1 cellular context compared by ENCODE assay signal in the genomic region with DNA sequence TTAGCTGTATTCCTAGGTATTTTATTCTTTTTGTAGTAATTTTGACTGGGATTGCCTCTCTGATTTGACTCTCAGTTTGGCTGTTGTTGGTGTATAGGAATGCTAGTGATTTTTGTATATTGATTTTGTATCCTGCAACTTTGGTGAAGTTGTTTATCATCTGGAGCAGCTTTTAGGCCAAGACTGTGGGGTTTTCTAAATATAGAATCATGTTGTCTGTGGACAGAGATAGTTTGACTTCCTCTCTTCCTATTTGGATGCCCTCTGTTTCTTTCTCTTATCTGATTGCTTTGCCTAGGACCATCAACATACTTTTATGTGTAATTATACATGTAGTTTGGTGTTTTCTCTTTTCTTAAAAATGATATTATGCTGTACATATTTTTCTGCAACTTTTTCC.
TF ChIP-seq lines count a peak whose summit lies in the region.

No MANE protein-coding gene starts in this region.

TF ChIP-seq in K562, 482 proteins besides CTCF, POLR2A, EP300 and RAD21 (continued from another document and continues in another):
- TF ChIP-seq, protein P1, sequence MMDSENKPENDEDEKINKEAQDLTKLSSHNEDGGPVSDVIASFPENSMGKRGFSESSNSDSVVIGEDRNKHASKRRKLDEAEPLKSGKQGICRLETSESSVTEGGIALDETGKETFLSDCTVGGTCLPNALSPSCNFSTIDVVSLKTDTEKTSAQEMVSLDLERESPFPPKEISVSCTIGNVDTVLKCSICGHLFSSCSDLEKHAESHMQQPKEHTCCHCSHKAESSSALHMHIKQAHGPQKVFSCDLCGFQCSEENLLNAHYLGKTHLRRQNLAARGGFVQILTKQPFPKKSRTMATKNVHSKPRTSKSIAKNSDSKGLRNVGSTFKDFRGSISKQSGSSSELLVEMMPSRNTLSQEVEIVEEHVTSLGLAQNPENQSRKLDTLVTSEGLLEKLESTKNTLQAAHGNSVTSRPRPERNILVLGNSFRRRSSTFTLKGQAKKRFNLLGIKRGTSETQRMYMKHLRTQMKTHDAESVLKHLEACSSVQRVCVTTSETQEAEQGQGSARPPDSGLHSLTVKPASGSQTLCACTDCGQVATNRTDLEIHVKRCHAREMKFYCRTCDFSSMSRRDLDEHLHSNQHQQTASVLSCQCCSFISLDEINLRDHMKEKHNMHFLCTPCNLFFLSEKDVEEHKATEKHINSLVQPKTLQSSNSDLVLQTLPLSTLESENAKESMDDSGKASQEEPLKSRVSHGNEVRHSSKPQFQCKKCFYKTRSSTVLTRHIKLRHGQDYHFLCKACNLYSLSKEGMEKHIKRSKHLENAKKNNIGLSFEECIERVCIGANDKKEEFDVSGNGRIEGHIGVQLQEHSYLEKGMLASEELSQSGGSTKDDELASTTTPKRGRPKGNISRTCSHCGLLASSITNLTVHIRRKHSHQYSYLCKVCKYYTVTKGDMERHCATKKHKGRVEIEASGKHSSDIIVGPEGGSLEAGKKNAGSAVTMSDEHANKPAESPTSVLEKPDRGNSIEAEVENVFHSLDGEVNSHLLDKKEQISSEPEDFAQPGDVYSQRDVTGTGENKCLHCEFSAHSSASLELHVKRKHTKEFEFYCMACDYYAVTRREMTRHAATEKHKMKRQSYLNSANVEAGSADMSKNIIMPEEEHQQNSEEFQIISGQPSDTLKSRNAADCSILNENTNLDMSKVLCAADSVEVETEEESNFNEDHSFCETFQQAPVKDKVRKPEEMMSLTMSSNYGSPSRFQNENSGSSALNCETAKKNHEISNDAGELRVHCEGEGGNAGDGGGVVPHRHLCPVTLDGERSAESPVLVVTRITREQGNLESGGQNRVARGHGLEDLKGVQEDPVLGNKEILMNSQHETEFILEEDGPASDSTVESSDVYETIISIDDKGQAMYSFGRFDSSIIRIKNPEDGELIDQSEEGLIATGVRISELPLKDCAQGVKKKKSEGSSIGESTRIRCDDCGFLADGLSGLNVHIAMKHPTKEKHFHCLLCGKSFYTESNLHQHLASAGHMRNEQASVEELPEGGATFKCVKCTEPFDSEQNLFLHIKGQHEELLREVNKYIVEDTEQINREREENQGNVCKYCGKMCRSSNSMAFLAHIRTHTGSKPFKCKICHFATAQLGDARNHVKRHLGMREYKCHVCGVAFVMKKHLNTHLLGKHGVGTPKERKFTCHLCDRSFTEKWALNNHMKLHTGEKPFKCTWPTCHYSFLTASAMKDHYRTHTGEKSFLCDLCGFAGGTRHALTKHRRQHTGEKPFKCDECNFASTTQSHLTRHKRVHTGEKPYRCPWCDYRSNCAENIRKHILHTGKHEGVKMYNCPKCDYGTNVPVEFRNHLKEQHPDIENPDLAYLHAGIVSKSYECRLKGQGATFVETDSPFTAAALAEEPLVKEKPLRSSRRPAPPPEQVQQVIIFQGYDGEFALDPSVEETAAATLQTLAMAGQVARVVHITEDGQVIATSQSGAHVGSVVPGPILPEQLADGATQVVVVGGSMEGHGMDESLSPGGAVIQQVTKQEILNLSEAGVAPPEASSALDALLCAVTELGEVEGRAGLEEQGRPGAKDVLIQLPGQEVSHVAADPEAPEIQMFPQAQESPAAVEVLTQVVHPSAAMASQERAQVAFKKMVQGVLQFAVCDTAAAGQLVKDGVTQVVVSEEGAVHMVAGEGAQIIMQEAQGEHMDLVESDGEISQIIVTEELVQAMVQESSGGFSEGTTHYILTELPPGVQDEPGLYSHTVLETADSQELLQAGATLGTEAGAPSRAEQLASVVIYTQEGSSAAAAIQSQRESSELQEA (IDR thresholded peaks at IDR 0.05; ENCODE audit: low read depth): no peak
- TF ChIP-seq, protein P2, sequence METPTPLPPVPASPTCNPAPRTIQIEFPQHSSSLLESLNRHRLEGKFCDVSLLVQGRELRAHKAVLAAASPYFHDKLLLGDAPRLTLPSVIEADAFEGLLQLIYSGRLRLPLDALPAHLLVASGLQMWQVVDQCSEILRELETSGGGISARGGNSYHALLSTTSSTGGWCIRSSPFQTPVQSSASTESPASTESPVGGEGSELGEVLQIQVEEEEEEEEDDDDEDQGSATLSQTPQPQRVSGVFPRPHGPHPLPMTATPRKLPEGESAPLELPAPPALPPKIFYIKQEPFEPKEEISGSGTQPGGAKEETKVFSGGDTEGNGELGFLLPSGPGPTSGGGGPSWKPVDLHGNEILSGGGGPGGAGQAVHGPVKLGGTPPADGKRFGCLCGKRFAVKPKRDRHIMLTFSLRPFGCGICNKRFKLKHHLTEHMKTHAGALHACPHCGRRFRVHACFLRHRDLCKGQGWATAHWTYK (CRISPR knock-in tag; IDR thresholded peaks at IDR 0.05): no peak
- no peak for TF ChIP-seq ZEB2 (IDR thresholded peaks at IDR 0.05)
- TF ChIP-seq, protein P3, sequence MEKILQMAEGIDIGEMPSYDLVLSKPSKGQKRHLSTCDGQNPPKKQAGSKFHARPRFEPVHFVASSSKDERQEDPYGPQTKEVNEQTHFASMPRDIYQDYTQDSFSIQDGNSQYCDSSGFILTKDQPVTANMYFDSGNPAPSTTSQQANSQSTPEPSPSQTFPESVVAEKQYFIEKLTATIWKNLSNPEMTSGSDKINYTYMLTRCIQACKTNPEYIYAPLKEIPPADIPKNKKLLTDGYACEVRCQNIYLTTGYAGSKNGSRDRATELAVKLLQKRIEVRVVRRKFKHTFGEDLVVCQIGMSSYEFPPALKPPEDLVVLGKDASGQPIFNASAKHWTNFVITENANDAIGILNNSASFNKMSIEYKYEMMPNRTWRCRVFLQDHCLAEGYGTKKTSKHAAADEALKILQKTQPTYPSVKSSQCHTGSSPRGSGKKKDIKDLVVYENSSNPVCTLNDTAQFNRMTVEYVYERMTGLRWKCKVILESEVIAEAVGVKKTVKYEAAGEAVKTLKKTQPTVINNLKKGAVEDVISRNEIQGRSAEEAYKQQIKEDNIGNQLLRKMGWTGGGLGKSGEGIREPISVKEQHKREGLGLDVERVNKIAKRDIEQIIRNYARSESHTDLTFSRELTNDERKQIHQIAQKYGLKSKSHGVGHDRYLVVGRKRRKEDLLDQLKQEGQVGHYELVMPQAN (IDR thresholded peaks at IDR 0.05; ENCODE audit: borderline replicate concordance): no peak
- TF ChIP-seq KLF6 (CRISPR knock-in tag; IDR thresholded peaks at IDR 0.05; ENCODE audit: borderline replicate concordance): no peak
- no peak for TF ChIP-seq CSDE1 (IDR thresholded peaks at IDR 0.05)
- TF ChIP-seq, protein P4, sequence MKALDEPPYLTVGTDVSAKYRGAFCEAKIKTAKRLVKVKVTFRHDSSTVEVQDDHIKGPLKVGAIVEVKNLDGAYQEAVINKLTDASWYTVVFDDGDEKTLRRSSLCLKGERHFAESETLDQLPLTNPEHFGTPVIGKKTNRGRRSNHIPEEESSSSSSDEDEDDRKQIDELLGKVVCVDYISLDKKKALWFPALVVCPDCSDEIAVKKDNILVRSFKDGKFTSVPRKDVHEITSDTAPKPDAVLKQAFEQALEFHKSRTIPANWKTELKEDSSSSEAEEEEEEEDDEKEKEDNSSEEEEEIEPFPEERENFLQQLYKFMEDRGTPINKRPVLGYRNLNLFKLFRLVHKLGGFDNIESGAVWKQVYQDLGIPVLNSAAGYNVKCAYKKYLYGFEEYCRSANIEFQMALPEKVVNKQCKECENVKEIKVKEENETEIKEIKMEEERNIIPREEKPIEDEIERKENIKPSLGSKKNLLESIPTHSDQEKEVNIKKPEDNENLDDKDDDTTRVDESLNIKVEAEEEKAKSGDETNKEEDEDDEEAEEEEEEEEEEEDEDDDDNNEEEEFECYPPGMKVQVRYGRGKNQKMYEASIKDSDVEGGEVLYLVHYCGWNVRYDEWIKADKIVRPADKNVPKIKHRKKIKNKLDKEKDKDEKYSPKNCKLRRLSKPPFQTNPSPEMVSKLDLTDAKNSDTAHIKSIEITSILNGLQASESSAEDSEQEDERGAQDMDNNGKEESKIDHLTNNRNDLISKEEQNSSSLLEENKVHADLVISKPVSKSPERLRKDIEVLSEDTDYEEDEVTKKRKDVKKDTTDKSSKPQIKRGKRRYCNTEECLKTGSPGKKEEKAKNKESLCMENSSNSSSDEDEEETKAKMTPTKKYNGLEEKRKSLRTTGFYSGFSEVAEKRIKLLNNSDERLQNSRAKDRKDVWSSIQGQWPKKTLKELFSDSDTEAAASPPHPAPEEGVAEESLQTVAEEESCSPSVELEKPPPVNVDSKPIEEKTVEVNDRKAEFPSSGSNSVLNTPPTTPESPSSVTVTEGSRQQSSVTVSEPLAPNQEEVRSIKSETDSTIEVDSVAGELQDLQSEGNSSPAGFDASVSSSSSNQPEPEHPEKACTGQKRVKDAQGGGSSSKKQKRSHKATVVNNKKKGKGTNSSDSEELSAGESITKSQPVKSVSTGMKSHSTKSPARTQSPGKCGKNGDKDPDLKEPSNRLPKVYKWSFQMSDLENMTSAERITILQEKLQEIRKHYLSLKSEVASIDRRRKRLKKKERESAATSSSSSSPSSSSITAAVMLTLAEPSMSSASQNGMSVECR (CRISPR knock-in tag; IDR thresholded peaks at IDR 0.05): no peak
- no peak for TF ChIP-seq NFRKB (IDR thresholded peaks at IDR 0.05; ENCODE audit: low read depth)
- no peak for TF ChIP-seq TGIF2 (CRISPR knock-in tag; IDR thresholded peaks at IDR 0.05)
- TF ChIP-seq, protein P5, sequence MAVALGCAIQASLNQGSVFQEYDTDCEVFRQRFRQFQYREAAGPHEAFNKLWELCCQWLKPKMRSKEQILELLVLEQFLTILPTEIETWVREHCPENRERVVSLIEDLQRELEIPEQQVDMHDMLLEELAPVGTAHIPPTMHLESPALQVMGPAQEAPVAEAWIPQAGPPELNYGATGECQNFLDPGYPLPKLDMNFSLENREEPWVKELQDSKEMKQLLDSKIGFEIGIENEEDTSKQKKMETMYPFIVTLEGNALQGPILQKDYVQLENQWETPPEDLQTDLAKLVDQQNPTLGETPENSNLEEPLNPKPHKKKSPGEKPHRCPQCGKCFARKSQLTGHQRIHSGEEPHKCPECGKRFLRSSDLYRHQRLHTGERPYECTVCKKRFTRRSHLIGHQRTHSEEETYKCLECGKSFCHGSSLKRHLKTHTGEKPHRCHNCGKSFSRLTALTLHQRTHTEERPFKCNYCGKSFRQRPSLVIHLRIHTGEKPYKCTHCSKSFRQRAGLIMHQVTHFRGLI (CRISPR knock-in tag; IDR thresholded peaks at IDR 0.05): no peak
- TF ChIP-seq, protein P6, sequence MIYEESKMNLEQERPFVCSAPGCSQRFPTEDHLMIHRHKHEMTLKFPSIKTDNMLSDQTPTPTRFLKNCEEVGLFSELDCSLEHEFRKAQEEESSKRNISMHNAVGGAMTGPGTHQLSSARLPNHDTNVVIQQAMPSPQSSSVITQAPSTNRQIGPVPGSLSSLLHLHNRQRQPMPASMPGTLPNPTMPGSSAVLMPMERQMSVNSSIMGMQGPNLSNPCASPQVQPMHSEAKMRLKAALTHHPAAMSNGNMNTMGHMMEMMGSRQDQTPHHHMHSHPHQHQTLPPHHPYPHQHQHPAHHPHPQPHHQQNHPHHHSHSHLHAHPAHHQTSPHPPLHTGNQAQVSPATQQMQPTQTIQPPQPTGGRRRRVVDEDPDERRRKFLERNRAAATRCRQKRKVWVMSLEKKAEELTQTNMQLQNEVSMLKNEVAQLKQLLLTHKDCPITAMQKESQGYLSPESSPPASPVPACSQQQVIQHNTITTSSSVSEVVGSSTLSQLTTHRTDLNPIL (CRISPR knock-in tag; IDR thresholded peaks at IDR 0.05): no peak
- TF ChIP-seq NCOA1 (IDR thresholded peaks at IDR 0.05; ENCODE audit: low read depth): no peak
- TF ChIP-seq ERF (CRISPR knock-in tag; IDR thresholded peaks at IDR 0.05): no peak
- no peak for TF ChIP-seq HNRNPH1 (optimal IDR thresholded peaks at IDR 0.05; ENCODE audit: low read depth, low read length)
- TF ChIP-seq MCM2 (IDR thresholded peaks at IDR 0.05; ENCODE audit: low read depth): no peak
- no peak for TF ChIP-seq ZBTB7A (IDR thresholded peaks at IDR 0.05; ENCODE audit: borderline replicate concordance, control insufficient read depth, low read depth, low read length)
- no peak for TF ChIP-seq ZNF436 (CRISPR knock-in tag; IDR thresholded peaks at IDR 0.05)
- no peak for TF ChIP-seq PPARD (CRISPR knock-in tag; IDR thresholded peaks at IDR 0.05)
- TF ChIP-seq GATA2 (CRISPR knock-in tag; IDR thresholded peaks at IDR 0.05): peak; percentile 19; the same call in 1 of the 2 replicates
- TF ChIP-seq, protein P7, sequence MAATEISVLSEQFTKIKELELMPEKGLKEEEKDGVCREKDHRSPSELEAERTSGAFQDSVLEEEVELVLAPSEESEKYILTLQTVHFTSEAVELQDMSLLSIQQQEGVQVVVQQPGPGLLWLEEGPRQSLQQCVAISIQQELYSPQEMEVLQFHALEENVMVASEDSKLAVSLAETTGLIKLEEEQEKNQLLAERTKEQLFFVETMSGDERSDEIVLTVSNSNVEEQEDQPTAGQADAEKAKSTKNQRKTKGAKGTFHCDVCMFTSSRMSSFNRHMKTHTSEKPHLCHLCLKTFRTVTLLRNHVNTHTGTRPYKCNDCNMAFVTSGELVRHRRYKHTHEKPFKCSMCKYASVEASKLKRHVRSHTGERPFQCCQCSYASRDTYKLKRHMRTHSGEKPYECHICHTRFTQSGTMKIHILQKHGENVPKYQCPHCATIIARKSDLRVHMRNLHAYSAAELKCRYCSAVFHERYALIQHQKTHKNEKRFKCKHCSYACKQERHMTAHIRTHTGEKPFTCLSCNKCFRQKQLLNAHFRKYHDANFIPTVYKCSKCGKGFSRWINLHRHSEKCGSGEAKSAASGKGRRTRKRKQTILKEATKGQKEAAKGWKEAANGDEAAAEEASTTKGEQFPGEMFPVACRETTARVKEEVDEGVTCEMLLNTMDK (IDR thresholded peaks at IDR 0.05; ENCODE audit: borderline replicate concordance, insufficient read depth, low read depth, low read length, poor library complexity, severe bottlenecking): no peak
- no peak for TF ChIP-seq PHF20 (IDR thresholded peaks at IDR 0.05; ENCODE audit: partially characterized antibody)
- TF ChIP-seq, protein P8, sequence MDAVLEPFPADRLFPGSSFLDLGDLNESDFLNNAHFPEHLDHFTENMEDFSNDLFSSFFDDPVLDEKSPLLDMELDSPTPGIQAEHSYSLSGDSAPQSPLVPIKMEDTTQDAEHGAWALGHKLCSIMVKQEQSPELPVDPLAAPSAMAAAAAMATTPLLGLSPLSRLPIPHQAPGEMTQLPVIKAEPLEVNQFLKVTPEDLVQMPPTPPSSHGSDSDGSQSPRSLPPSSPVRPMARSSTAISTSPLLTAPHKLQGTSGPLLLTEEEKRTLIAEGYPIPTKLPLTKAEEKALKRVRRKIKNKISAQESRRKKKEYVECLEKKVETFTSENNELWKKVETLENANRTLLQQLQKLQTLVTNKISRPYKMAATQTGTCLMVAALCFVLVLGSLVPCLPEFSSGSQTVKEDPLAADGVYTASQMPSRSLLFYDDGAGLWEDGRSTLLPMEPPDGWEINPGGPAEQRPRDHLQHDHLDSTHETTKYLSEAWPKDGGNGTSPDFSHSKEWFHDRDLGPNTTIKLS (IDR thresholded peaks at IDR 0.05; ENCODE audit: borderline replicate concordance, low read depth): no peak
- TF ChIP-seq ATF7 (IDR thresholded peaks at IDR 0.05): no peak
- no peak for TF ChIP-seq NFATC3 (IDR thresholded peaks at IDR 0.05)
- no peak for TF ChIP-seq SIX5 (IDR thresholded peaks at IDR 0.05; ENCODE audit: borderline replicate concordance in 1 of 2, insufficient read depth in 1 of 2, low read depth in 1 of 2, low read length in 2 of 2)
- no peak for TF ChIP-seq HMGN3 (IDR thresholded peaks at IDR 0.05; ENCODE audit: borderline replicate concordance, extremely low read depth, insufficient read length, low read depth, low read length)
